1 cellular context compared by ENCODE assay signal in the genomic region with DNA sequence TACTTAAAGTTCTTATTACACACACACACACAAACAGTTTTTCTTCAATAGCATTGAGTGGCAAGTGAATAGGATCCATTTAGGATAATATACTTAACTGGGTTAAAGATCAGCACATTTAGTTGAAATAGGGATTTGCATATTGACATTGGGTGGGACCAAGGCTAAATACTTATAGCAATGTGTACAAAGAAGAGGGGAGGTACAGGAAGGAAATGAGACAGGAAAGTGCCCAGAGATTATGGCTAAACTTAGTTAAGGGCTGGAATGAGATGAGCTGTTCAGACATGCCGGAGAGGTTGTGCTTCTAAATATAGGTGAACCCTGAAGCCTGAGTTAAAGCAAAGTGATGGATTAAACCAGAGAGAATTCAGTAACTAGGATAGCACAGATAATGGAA.
TF ChIP-seq lines count a peak whose summit lies in the region.

No MANE protein-coding gene starts in this region.

TF ChIP-seq in HepG2, 621 proteins besides CTCF, POLR2A, EP300 and RAD21 (continued from another document):
- TF ChIP-seq FOXA3 (CRISPR knock-in tag; IDR thresholded peaks at IDR 0.05) (peak; percentile 51), FOXA1 (IDR thresholded peaks at IDR 0.05) (0 out of 2 replicates have a peak, but pooled peaks have one; percentile 11), FOXA1 (CRISPR knock-in tag; IDR thresholded peaks at IDR 0.05) (peak; percentile 65), SMAD3 (CRISPR knock-in tag; IDR thresholded peaks at IDR 0.05) (no peak), KDM1A (CRISPR knock-in tag; IDR thresholded peaks at IDR 0.05) (no peak), ETV5 (CRISPR knock-in tag; IDR thresholded peaks at IDR 0.05; ENCODE audit: borderline replicate concordance) (peak; percentile 56; the same call in 1 of the 2 replicates), ZNF703 (CRISPR knock-in tag; IDR thresholded peaks at IDR 0.05; ENCODE audit: borderline replicate concordance) (no peak), HDAC2 (CRISPR knock-in tag; IDR thresholded peaks at IDR 0.05) (no peak), PPARG (CRISPR knock-in tag; conservative IDR thresholded peaks at IDR 0.05) (peak; percentile 79), RFX1 (IDR thresholded peaks at IDR 0.05) (no peak), ZNF737 (CRISPR knock-in tag; IDR thresholded peaks at IDR 0.05; ENCODE audit: borderline replicate concordance) (no peak), PITX1 (CRISPR knock-in tag; IDR thresholded peaks at IDR 0.05) (peak; percentile 54; the same call in 1 of the 2 replicates), ZNF530 (CRISPR knock-in tag; IDR thresholded peaks at IDR 0.05; ENCODE audit: low read depth) (no peak), SP5 (CRISPR knock-in tag; IDR thresholded peaks at IDR 0.05; ENCODE audit: borderline replicate concordance, low read depth) (peak; percentile 74; the same call in 1 of the 2 replicates)
- TF ChIP-seq, protein P1, sequence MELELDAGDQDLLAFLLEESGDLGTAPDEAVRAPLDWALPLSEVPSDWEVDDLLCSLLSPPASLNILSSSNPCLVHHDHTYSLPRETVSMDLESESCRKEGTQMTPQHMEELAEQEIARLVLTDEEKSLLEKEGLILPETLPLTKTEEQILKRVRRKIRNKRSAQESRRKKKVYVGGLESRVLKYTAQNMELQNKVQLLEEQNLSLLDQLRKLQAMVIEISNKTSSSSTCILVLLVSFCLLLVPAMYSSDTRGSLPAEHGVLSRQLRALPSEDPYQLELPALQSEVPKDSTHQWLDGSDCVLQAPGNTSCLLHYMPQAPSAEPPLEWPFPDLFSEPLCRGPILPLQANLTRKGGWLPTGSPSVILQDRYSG (CRISPR knock-in tag; IDR thresholded peaks at IDR 0.05), result no peak
TF ChIP-seq in HepG2: peak in this region for 12.
